1 cellular context compared by ENCODE assay signal in genomic region chr5:168920019-168920813, GRCh38.
TF ChIP-seq lines count a peak whose summit lies in the region.

No MANE protein-coding gene starts in this region.

TF ChIP-seq in GM23338, 12 proteins besides CTCF, POLR2A, EP300 and RAD21 (continued from another document):
- TF ChIP-seq ZNF462 (CRISPR knock-in tag; IDR thresholded peaks at IDR 0.05) (no peak), ZNF331 (CRISPR knock-in tag; IDR thresholded peaks at IDR 0.05; ENCODE audit: low read depth) (no peak), STAT1 (IDR thresholded peaks at IDR 0.05; ENCODE audit: unreplicated experiment) (no peak), POLR2AphosphoS5 (IDR thresholded peaks at IDR 0.05; ENCODE audit: low read depth) (no peak), REST (IDR thresholded peaks at IDR 0.05; ENCODE audit: unreplicated experiment) (no peak), EZH2 (IDR thresholded peaks at IDR 0.05; ENCODE audit: low read depth, unreplicated experiment) (no peak), ETS1 (IDR thresholded peaks at IDR 0.05) (no peak), CREB1 (CRISPR knock-in tag; IDR thresholded peaks at IDR 0.05; ENCODE audit: low read depth) (no peak)
TF ChIP-seq in GM23338: peak in this region for 0.
